Comparison of ENCODE assay signal across 10 cellular contexts in the genomic region with DNA sequence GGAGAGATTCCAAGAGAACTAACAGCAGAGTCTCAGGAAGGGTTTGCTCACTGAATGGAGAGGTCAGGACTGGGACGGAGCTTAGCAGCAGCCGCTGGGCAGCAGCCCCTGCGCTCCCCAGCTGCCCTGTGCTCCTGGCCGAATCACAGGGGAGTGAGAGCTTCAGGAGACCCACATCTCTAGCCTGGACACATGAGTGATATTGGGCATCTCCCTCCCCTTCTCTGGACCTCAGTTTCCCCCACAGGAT. TPM values are rescaled to one million over a fixed set of nuclear protein-coding genes. Genes with fewer than 3 reads are reported as not detected.
DNase-seq lines count a peak whose midpoint lies in the region; ATAC-seq, FAIRE-seq and TF ChIP-seq lines count a peak whose summit lies in the region.
"Had no signal": no experiment of that assay in that cellular context is flagged by ENCODE, and none has a peak within 500 bp of the region (broad histone marks: within the 10 kb centered on the region; RNA-seq: fewer than 3 reads in every experiment).

No MANE protein-coding gene starts in this region.

- H3K27ac ChIP-seq in mammary epithelial cell (ENCODE audit: insufficient read depth, low read depth, low read length) = no peak overlapping the region
- H3K27ac ChIP-seq in lung (ENCODE audit: low read depth in 1 of 2, low read length in 1 of 2) = no peak overlapping the region

- H3K36me3 ChIP-seq in mammary epithelial cell (ENCODE audit: insufficient read depth, low read length) (no peaks in the 10 kb centered on the region), lung (ENCODE audit: control insufficient read depth in 2 of 2, insufficient read depth in 2 of 2, low read length in 2 of 2) (no peaks in the 10 kb centered on the region)

- H3K4me3 Mint-ChIP-seq in activated naive CD4-positive, alpha-beta T cell treated with anti-CD3 and anti-CD28 coated beads for 36 hours = peak overlapping the region; percentile 62
- H3K4me3 Mint-ChIP-seq in type B pancreatic cell = peak overlapping the region; percentile 85

- in situ Hi-C loops in mammary epithelial cell (cut with MboI; ENCODE audit: low sequenced_read_pairs in 2 of 2) = loop anchor here in 1 of 2 donors (10.0 kb wide), 1 partner anchor 83 kb away; no protein-coding TSS in a partner anchor

- no peaks in the 10 kb centered on the region for H3K9me3 Mint-ChIP-seq in activated naive CD4-positive, alpha-beta T cell treated with anti-CD3 and anti-CD28 coated beads for 36 hours
- H3K9me3 Mint-ChIP-seq in type B pancreatic cell = peaks cover 12% of the 10 kb centered on the region

- FAIRE-seq in HTR-8/SVneo (lab: Jason Lieb, UNC) = no peak

- H3K79me2 ChIP-seq in mammary epithelial cell (ENCODE audit: insufficient read depth, low read length) = no peaks in the 10 kb centered on the region

- peak overlapping the region; percentile 85 for H3K4me2 ChIP-seq in mammary epithelial cell (ENCODE audit: insufficient read depth, low read depth, low read length)

- H3K27me3 Mint-ChIP-seq in activated naive CD4-positive, alpha-beta T cell treated with anti-CD3 and anti-CD28 coated beads for 36 hours (ENCODE audit: low read depth) = peaks cover 32% of the 10 kb centered on the region
- H3K27me3 Mint-ChIP-seq in type B pancreatic cell = peaks cover 48% of the 10 kb centered on the region

- H3K27me3 ChIP-seq in mammary epithelial cell (ENCODE audit: insufficient read depth, low read length) (no peaks in the 10 kb centered on the region), lung (ENCODE audit: control insufficient read depth, insufficient read depth) (no peaks in the 10 kb centered on the region)

- BruUV-seq in mammary epithelial cell (replicated peaks; lab: Mats Ljungman, UMichigan) = TSS peak; percentile 18

- DNase-seq in activated naive CD4-positive, alpha-beta T cell treated with anti-CD3 and anti-CD28 coated beads for 36 hours = no peak
- DNase-seq in activated naive CD4-positive, alpha-beta T cell treated with Interleukin-2 at 50 U/mL for 16 hours = no peak
- no peak for DNase-seq in mammary epithelial cell
- DNase-seq in lung (ENCODE audit: low spot score) = no peak
- no peak for DNase-seq in type B pancreatic cell (ENCODE audit: extremely low spot score, unreplicated experiment)
- DNase-seq in HTR-8/SVneo (ENCODE audit: insufficient read length, low spot score) = no peak
- no peak for DNase-seq in DMS79 treated with DMSO at 0.1 percent for 48 hours (lab: John Stamatoyannopoulos, UW)
- no peak for DNase-seq in activated effector memory CD4-positive, alpha-beta T cell treated with Interleukin-2 at 50 U/mL for 16 hours
- DNase-seq: activated CD8-positive, alpha-beta memory T cell treated with anti-CD3 and anti-CD28 coated beads for 24 hours; NCI-H1436 treated with DMSO at 0.1 percent for 48 hours had no signal

- H3K4me3 ChIP-seq in mammary epithelial cell (replicated peaks in 1 of 3; ENCODE audit: insufficient read depth in 1 of 3, low read depth in 2 of 3, low read length in 3 of 3) (peak overlapping the region; percentile 24 to 52 (median 40)), lung (peak overlapping the region; percentile 28)

- peaks cover 8% of the 10 kb centered on the region for H3K4me1 Mint-ChIP-seq in activated naive CD4-positive, alpha-beta T cell treated with anti-CD3 and anti-CD28 coated beads for 36 hours (ENCODE audit: low read depth)
- H3K4me1 Mint-ChIP-seq in type B pancreatic cell (ENCODE audit: unreplicated experiment) = peaks cover 14% of the 10 kb centered on the region

- intact Hi-C loops in activated naive CD4-positive, alpha-beta T cell treated with anti-CD3 and anti-CD28 coated beads for 36 hours (cut with micrococcal nuclease) = loop anchor here (10.0 kb wide), 2 partner anchors 213 to 633 kb away; a partner anchor contains a TSS
- intact Hi-C loops in mammary epithelial cell (cut with micrococcal nuclease) = no loop called here

- WGBS in mammary epithelial cell (ENCODE audit: low coverage, missing lambda C conversion rate) = no CpG with 5 or more reads among the region's 4 CpGs
- WGBS in lung, 2 donors = 33 to 43% methylated on average over 4 of the region's 4 CpGs

- H3K4me1 ChIP-seq in mammary epithelial cell (ENCODE audit: insufficient read depth, low read length) = peaks cover 13% of the 10 kb centered on the region
- H3K4me1 ChIP-seq in lung (ENCODE audit: control insufficient read depth in 2 of 2, insufficient read depth in 2 of 2, low read length in 2 of 2) = peaks cover 0 to 4% of the 10 kb centered on the region in 2 donors

- dilution Hi-C loops in mammary epithelial cell (cut with HindIII; ENCODE audit: low sequenced_read_pairs) = no loop called here

- no peaks in the 10 kb centered on the region for H3K36me3 Mint-ChIP-seq in activated naive CD4-positive, alpha-beta T cell treated with anti-CD3 and anti-CD28 coated beads for 36 hours (ENCODE audit: low read depth)
- peaks cover 3% of the 10 kb centered on the region for H3K36me3 Mint-ChIP-seq in type B pancreatic cell

- no peaks in the 10 kb centered on the region for H4K20me1 ChIP-seq in mammary epithelial cell (ENCODE audit: insufficient read depth, low read length)

- peak overlapping the region; percentile 87 for H2AFZ ChIP-seq in mammary epithelial cell (ENCODE audit: low read depth, low read length)

- no peak for ATAC-seq in lung (ENCODE audit: insufficient read depth, low FRiP score)

- no peaks in the 10 kb centered on the region for H3K9me3 ChIP-seq in mammary epithelial cell (replicated peaks; ENCODE audit: insufficient read depth, low read length)
- peaks cover 0 to 2% of the 10 kb centered on the region in 2 donors for H3K9me3 ChIP-seq in lung (ENCODE audit: control insufficient read depth in 2 of 2, insufficient read depth in 1 of 2, low read length in 1 of 2)

- TF ChIP-seq CTCF in mammary epithelial cell (conservative IDR thresholded peaks at IDR 0.05 in 1 of 2, IDR thresholded peaks at IDR 0.05 in 1 of 2; ENCODE audit: extremely low read depth in 1 of 2, insufficient read depth in 1 of 2, low read depth in 1 of 2, low read length in 2 of 2) (no peak), lung (IDR thresholded peaks at IDR 0.05; ENCODE audit: control extremely low read depth, extremely low read depth) (no peak), type B pancreatic cell (conservative IDR thresholded peaks at IDR 0.05) (no peak)

- CTCF ChIA-PET in activated naive CD4-positive, alpha-beta T cell treated with anti-CD3 and anti-CD28 coated beads for 36 hours (lab: Charles Lee) = no interaction called here
- CTCF ChIA-PET in mammary epithelial cell (lab: Charles Lee; ENCODE audit: low non-redundant PET) = no interaction called here

- H3K9ac ChIP-seq in mammary epithelial cell (ENCODE audit: insufficient read depth, low read length) = no peak overlapping the region

- H3K27ac Mint-ChIP-seq in activated naive CD4-positive, alpha-beta T cell treated with anti-CD3 and anti-CD28 coated beads for 36 hours = no peak overlapping the region
- H3K27ac Mint-ChIP-seq in type B pancreatic cell = peak overlapping the region; percentile 65

RNA-seq across cellular contexts. Expression of a gene that starts 0.5 kb away (rescaled TPM):
- not detected for total RNA-seq in activated naive CD4-positive, alpha-beta T cell treated with anti-CD3 and anti-CD28 coated beads for 36 hours
- total RNA-seq in mammary epithelial cell = 1 to 10 TPM; 4.8 TPM
- polyA plus RNA-seq in mammary epithelial cell = 3.4 TPM
- polyA minus RNA-seq in mammary epithelial cell = not detected
- 1 to 10 TPM; 2.9 to 3.6 TPM for total RNA-seq in lung
- 1 to 10 TPM; 2.7 to 3.1 TPM for polyA plus RNA-seq in lung
- total RNA-seq in type B pancreatic cell (ENCODE audit: low replicate concordance) = 0.45 and 3.0 TPM in 2 replicates

RNA-seq across cellular contexts. Expression of a gene that starts 22.1 kb away (rescaled TPM):
- 1 to 10 TPM; 4.3 to 4.4 TPM for total RNA-seq in activated naive CD4-positive, alpha-beta T cell treated with anti-CD3 and anti-CD28 coated beads for 36 hours
- total RNA-seq in mammary epithelial cell (10 to 100 TPM in 1 of 2 donors, 1 to 10 TPM in 1; 8.8 to 11.5 TPM), lung (10 to 100 TPM; 13.4 to 25.9 TPM), type B pancreatic cell (ENCODE audit: low replicate concordance) (4.5 and 15.0 TPM in 2 replicates)
- polyA plus RNA-seq in mammary epithelial cell (4.1 TPM), lung (1 to 10 TPM; 2.8 to 4.6 TPM)
- polyA minus RNA-seq in mammary epithelial cell = 6.8 TPM

RNA-seq across cellular contexts. Expression of a gene that starts 39.5 kb away (rescaled TPM):
- total RNA-seq in activated naive CD4-positive, alpha-beta T cell treated with anti-CD3 and anti-CD28 coated beads for 36 hours = 10 to 100 TPM; 23.4 to 24.4 TPM
- total RNA-seq in mammary epithelial cell = 100 to 1,000 TPM; 160 to 162 TPM
- polyA plus RNA-seq in mammary epithelial cell = 223 TPM
- polyA minus RNA-seq in mammary epithelial cell = 181 TPM
- 100 to 1,000 TPM; 173 to 234 TPM for total RNA-seq in lung
- 100 to 1,000 TPM; 155 to 236 TPM for polyA plus RNA-seq in lung
- total RNA-seq in type B pancreatic cell (ENCODE audit: low replicate concordance) = 196 and 229 TPM in 2 replicates
